Comparison of ENCODE assay signal across 23 cellular contexts in genomic region chr2:10027931-10028330, GRCh38. TPM values are rescaled to one million over a fixed set of nuclear protein-coding genes. Genes with fewer than 3 reads are reported as not detected.
DNase-seq lines count a peak whose midpoint lies in the region; ATAC-seq lines count a peak whose summit lies in the region.
"Had no signal": no experiment of that assay in that cellular context is flagged by ENCODE, and none has a peak within 500 bp of the region (broad histone marks: within the 10 kb centered on the region; RNA-seq: fewer than 3 reads in every experiment).

No MANE protein-coding gene starts in this region.

- intact Hi-C loops in activated CD4-positive, alpha-beta T cell treated with anti-CD3 and anti-CD28 coated beads for 36 hours (cut with DNase I, micrococcal nuclease), result no loop called here

- H3K27me3 Mint-ChIP-seq in activated CD4-positive, alpha-beta T cell treated with anti-CD3 and anti-CD28 coated beads, Interleukin-2, amount 10 ng/mL, durations not matched to agents 7 days and 5 days, result no peaks in the 10 kb centered on the region
- H3K27me3 Mint-ChIP-seq in activated CD4-positive, alpha-beta T cell treated with anti-CD3 and anti-CD28 coated beads for 36 hours, result no peaks in the 10 kb centered on the region
- H3K27me3 Mint-ChIP-seq in effector memory CD8-positive, alpha-beta T cell, result no peaks in the 10 kb centered on the region
- no peaks in the 10 kb centered on the region for H3K27me3 Mint-ChIP-seq in naive B cell
- H3K27me3 Mint-ChIP-seq: activated CD8-positive, alpha-beta memory T cell treated with anti-CD3 and anti-CD28 coated beads, Interleukin-2, amount 10 ng/mL, durations not matched to agents 7 days and 5 days; activated naive CD8-positive, alpha-beta T cell treated with anti-CD3 and anti-CD28 coated beads for 36 hours had no signal

- H3K4me3 ChIP-seq in subcutaneous abdominal adipose tissue (ENCODE audit: low read depth in 1 of 5, low read length in 5 of 5), result no peak overlapping the region
- H3K4me3 ChIP-seq: tibial artery had no signal

- ATAC-seq in activated CD4-positive, alpha-beta T cell treated with anti-CD3 and anti-CD28 coated beads for 36 hours, result no peak
- ATAC-seq in effector memory CD8-positive, alpha-beta T cell (replicated peaks), result no peak
- ATAC-seq in naive B cell (ENCODE audit: low read depth in 2 of 2), result no peak
- ATAC-seq in GM21737 (IDR thresholded peaks at IDR 0.05; ENCODE audit: unreplicated experiment), result no peak
- ATAC-seq: activated CD8-positive, alpha-beta memory T cell treated with anti-CD3 and anti-CD28 coated beads, Interleukin-2, amount 10 ng/mL, durations not matched to agents 7 days and 5 days had no signal

- no peaks in the 10 kb centered on the region for H3K27me3 ChIP-seq in subcutaneous abdominal adipose tissue (ENCODE audit: control insufficient read depth in 5 of 5, insufficient read depth in 4 of 5, low read length in 5 of 5)
- H3K27me3 ChIP-seq: tibial artery had no signal

- POLR2A ChIA-PET in activated CD4-positive, alpha-beta T cell treated with anti-CD3 and anti-CD28 coated beads, Interleukin-2, amount 10 ng/mL, durations not matched to agents 7 days and 5 days (lab: Charles Lee), result no interaction called here
- POLR2A ChIA-PET in activated CD4-positive, alpha-beta T cell treated with anti-CD3 and anti-CD28 coated beads for 36 hours (lab: Charles Lee), result no interaction called here

- no peak for DNase-seq in activated CD4-positive, alpha-beta T cell treated with anti-CD3 and anti-CD28 coated beads, Interleukin-2, amount 10 ng/mL, durations not matched to agents 7 days and 5 days
- no peak for DNase-seq in activated CD4-positive, alpha-beta T cell treated with anti-CD3 and anti-CD28 coated beads for 36 hours
- no peak for DNase-seq in effector memory CD8-positive, alpha-beta T cell
- no peak for DNase-seq in naive B cell
- DNase-seq in ecto neural progenitor cell (ENCODE audit: low spot score), result no peak
- no peak for DNase-seq in NCI-H1417 (lab: John Stamatoyannopoulos, UW)
- DNase-seq: 8988T; activated CD4-positive, CD25-positive, alpha-beta regulatory T cell; activated CD8-positive, alpha-beta memory T cell treated with anti-CD3 and anti-CD28 coated beads, Interleukin-2, amount 10 ng/mL, durations not matched to agents 7 days and 5 days; activated naive CD8-positive, alpha-beta T cell treated with anti-CD3 and anti-CD28 coated beads for 36 hours; Calu3; glutamatergic neuron; NCI-H524; occipital lobe; retina; SK-N-SH; stimulated activated CD4-positive, alpha-beta T cell treated with anti-CD3 and anti-CD28 coated beads, Interleukin-1b, Interleukin-23, amount 100 ng/mL, for 48 hours; stimulated activated naive CD4-positive, alpha-beta T cell; T1000; tibial artery had no signal

- no peaks in the 10 kb centered on the region for H3K36me3 ChIP-seq in subcutaneous abdominal adipose tissue (ENCODE audit: control insufficient read depth in 5 of 5, insufficient read depth in 5 of 5, low read length in 5 of 5)
- H3K36me3 ChIP-seq: tibial artery had no signal

- H3K9me3 ChIP-seq in subcutaneous abdominal adipose tissue (ENCODE audit: control insufficient read depth in 5 of 5, low read length in 5 of 5), result no peaks in the 10 kb centered on the region
- H3K9me3 ChIP-seq: SK-N-SH, tibial artery had no signal

- H3K4me3 Mint-ChIP-seq in activated CD4-positive, alpha-beta T cell treated with anti-CD3 and anti-CD28 coated beads, Interleukin-2, amount 10 ng/mL, durations not matched to agents 7 days and 5 days, result no peak overlapping the region
- no peak overlapping the region for H3K4me3 Mint-ChIP-seq in activated CD4-positive, alpha-beta T cell treated with anti-CD3 and anti-CD28 coated beads for 36 hours
- no peak overlapping the region for H3K4me3 Mint-ChIP-seq in effector memory CD8-positive, alpha-beta T cell
- peak overlapping the region in 2 of 8 donors; percentile 92 to 94 for H3K4me3 Mint-ChIP-seq in naive B cell
- H3K4me3 Mint-ChIP-seq: activated CD8-positive, alpha-beta memory T cell treated with anti-CD3 and anti-CD28 coated beads, Interleukin-2, amount 10 ng/mL, durations not matched to agents 7 days and 5 days; activated naive CD8-positive, alpha-beta T cell treated with anti-CD3 and anti-CD28 coated beads for 36 hours; endodermal cell had no signal

- H3K4me1 ChIP-seq in subcutaneous abdominal adipose tissue (ENCODE audit: control insufficient read depth in 5 of 5, insufficient read depth in 5 of 5, low read length in 5 of 5), result peaks cover 20 to 38% (median 35%) of the 10 kb centered on the region in 5 donors

- H3K27ac Mint-ChIP-seq in activated CD4-positive, alpha-beta T cell treated with anti-CD3 and anti-CD28 coated beads, Interleukin-2, amount 10 ng/mL, durations not matched to agents 7 days and 5 days, result peak overlapping the region; percentile 64
- no peak overlapping the region for H3K27ac Mint-ChIP-seq in activated CD4-positive, alpha-beta T cell treated with anti-CD3 and anti-CD28 coated beads for 36 hours
- H3K27ac Mint-ChIP-seq in effector memory CD8-positive, alpha-beta T cell, result peak overlapping the region; percentile 49 to 93
- H3K27ac Mint-ChIP-seq in naive B cell, result peak overlapping the region in 4 of 6 donors; percentile 92 to 99 (median 96)
- H3K27ac Mint-ChIP-seq: activated naive CD8-positive, alpha-beta T cell treated with anti-CD3 and anti-CD28 coated beads for 36 hours; endodermal cell had no signal

- H3K9me3 Mint-ChIP-seq in activated CD4-positive, alpha-beta T cell treated with anti-CD3 and anti-CD28 coated beads, Interleukin-2, amount 10 ng/mL, durations not matched to agents 7 days and 5 days, result no peaks in the 10 kb centered on the region
- H3K9me3 Mint-ChIP-seq in activated CD4-positive, alpha-beta T cell treated with anti-CD3 and anti-CD28 coated beads for 36 hours (ENCODE audit: low read depth), result no peaks in the 10 kb centered on the region
- H3K9me3 Mint-ChIP-seq in effector memory CD8-positive, alpha-beta T cell, result no peaks in the 10 kb centered on the region
- H3K9me3 Mint-ChIP-seq in naive B cell, result peaks cover 0 to 1% (median 0%) of the 10 kb centered on the region in 7 donors
- H3K9me3 Mint-ChIP-seq: activated naive CD8-positive, alpha-beta T cell treated with anti-CD3 and anti-CD28 coated beads for 36 hours; endodermal cell had no signal

- no peaks in the 10 kb centered on the region for H3K36me3 Mint-ChIP-seq in activated CD4-positive, alpha-beta T cell treated with anti-CD3 and anti-CD28 coated beads, Interleukin-2, amount 10 ng/mL, durations not matched to agents 7 days and 5 days (ENCODE audit: low read depth)
- H3K36me3 Mint-ChIP-seq in activated CD4-positive, alpha-beta T cell treated with anti-CD3 and anti-CD28 coated beads for 36 hours (ENCODE audit: low read depth), result no peaks in the 10 kb centered on the region
- H3K36me3 Mint-ChIP-seq in effector memory CD8-positive, alpha-beta T cell (ENCODE audit: insufficient read depth), result peaks cover 2% of the 10 kb centered on the region
- H3K36me3 Mint-ChIP-seq in naive B cell, result no peaks in the 10 kb centered on the region
- H3K36me3 Mint-ChIP-seq: activated CD8-positive, alpha-beta memory T cell treated with anti-CD3 and anti-CD28 coated beads, Interleukin-2, amount 10 ng/mL, durations not matched to agents 7 days and 5 days; activated naive CD8-positive, alpha-beta T cell treated with anti-CD3 and anti-CD28 coated beads for 36 hours had no signal

- H3K27ac ChIP-seq in subcutaneous abdominal adipose tissue (ENCODE audit: low read depth, low read length), result peak overlapping the region; percentile 63
- H3K27ac ChIP-seq: tibial artery had no signal

- H3K9ac ChIP-seq in subcutaneous abdominal adipose tissue (ENCODE audit: low read length in 5 of 5), result peak overlapping the region in 1 of 5 donors; percentile 26
- H3K9ac ChIP-seq: SK-N-SH had no signal

- CTCF ChIA-PET in activated CD4-positive, alpha-beta T cell treated with anti-CD3 and anti-CD28 coated beads, Interleukin-2, amount 10 ng/mL, durations not matched to agents 7 days and 5 days (lab: Charles Lee), result interaction anchor here (0.8 to 1.5 kb wide), 2 partner anchors 29 to 44 kb away, joined by 3 to 5 read pairs; no protein-coding TSS in a partner anchor
- CTCF ChIA-PET in activated CD4-positive, alpha-beta T cell treated with anti-CD3 and anti-CD28 coated beads for 36 hours (lab: Charles Lee), result interaction anchor here (0.5 to 2.2 kb wide), 2 partner anchors 44 to 449 kb away, joined by 3 to 12 read pairs; no protein-coding TSS in a partner anchor

- peaks cover 24% of the 10 kb centered on the region for H3K4me1 Mint-ChIP-seq in activated CD4-positive, alpha-beta T cell treated with anti-CD3 and anti-CD28 coated beads, Interleukin-2, amount 10 ng/mL, durations not matched to agents 7 days and 5 days
- H3K4me1 Mint-ChIP-seq in activated CD4-positive, alpha-beta T cell treated with anti-CD3 and anti-CD28 coated beads for 36 hours, result peaks cover 14% of the 10 kb centered on the region
- peaks cover 23 to 27% of the 10 kb centered on the region in 2 donors for H3K4me1 Mint-ChIP-seq in effector memory CD8-positive, alpha-beta T cell (ENCODE audit: low read depth in 2 of 2)
- H3K4me1 Mint-ChIP-seq in naive B cell, result peaks cover 29 to 47% (median 47%) of the 10 kb centered on the region in 3 donors

RNA-seq across cellular contexts. Expression of gene KLF11, which starts 15.4 kb away (rescaled TPM):
- 1 to 10 TPM; 7.2 to 8.6 TPM for total RNA-seq in activated CD4-positive, alpha-beta T cell treated with anti-CD3 and anti-CD28 coated beads, Interleukin-2, amount 10 ng/mL, durations not matched to agents 7 days and 5 days
- total RNA-seq in activated CD4-positive, alpha-beta T cell treated with anti-CD3 and anti-CD28 coated beads for 36 hours, result 1 to 10 TPM; 4.2 to 4.5 TPM
- polyA plus RNA-seq in naive B cell (ENCODE audit: low read depth in 6 of 6), result 10 to 100 TPM; 13.8 to 34.0 (median 16.9) TPM

RNA-seq across cellular contexts. Expression of gene CYS1, which starts 52.3 kb away (rescaled TPM):
- total RNA-seq in activated CD4-positive, alpha-beta T cell treated with anti-CD3 and anti-CD28 coated beads, Interleukin-2, amount 10 ng/mL, durations not matched to agents 7 days and 5 days, result under 1 TPM; 0.15 to 0.17 TPM
- total RNA-seq in activated CD4-positive, alpha-beta T cell treated with anti-CD3 and anti-CD28 coated beads for 36 hours, result not detected
- polyA plus RNA-seq in naive B cell (ENCODE audit: low read depth in 6 of 6), result not detected
- total RNA-seq: activated naive CD8-positive, alpha-beta T cell treated with anti-CD3 and anti-CD28 coated beads for 36 hours had no signal
